Comparison of ENCODE assay signal across 8 cellular contexts in genomic region chr9:27365977-27366376, GRCh38.
DNase-seq lines count a peak whose midpoint lies in the region; ATAC-seq and TF ChIP-seq lines count a peak whose summit lies in the region.

No MANE protein-coding gene starts in this region.

- intact Hi-C loops in body of pancreas (cut with DNase I): no loop called here

- TF ChIP-seq POLR2A in body of pancreas (IDR thresholded peaks at IDR 0.05): no peak

- DNase-seq in M059J (ENCODE audit: low read depth) (peak; percentile 15), foreskin keratinocyte (no peak), body of pancreas (no peak), GOT3 (lab: John Stamatoyannopoulos, UW) (no peak), HPDE6-E6E7 (ENCODE audit: extremely low spot score) (no peak), progenitor cell of endocrine pancreas (ENCODE audit: low spot score, unreplicated experiment) (no peak)

- no peak overlapping the region for H3K4me3 ChIP-seq in body of pancreas

- H3K36me3 ChIP-seq in body of pancreas (replicated peaks in 1 of 2; ENCODE audit: insufficient read depth in 1 of 2, low read depth in 2 of 2): no peaks in the 10 kb centered on the region

- WGBS in body of pancreas, 2 donors: 84 to 86% methylated on average over 3 of the region's 3 CpGs

- H3K9me3 ChIP-seq in body of pancreas: no peaks in the 10 kb centered on the region

- H3K27me3 Mint-ChIP-seq in progenitor cell of endocrine pancreas: no peaks in the 10 kb centered on the region

- peaks cover 59% of the 10 kb centered on the region for H3K4me1 Mint-ChIP-seq in progenitor cell of endocrine pancreas (ENCODE audit: low read depth)

- H3K4me1 ChIP-seq in foreskin keratinocyte: peaks cover 28% of the 10 kb centered on the region
- peaks cover 56% of the 10 kb centered on the region for H3K4me1 ChIP-seq in body of pancreas

- TF ChIP-seq CTCF in foreskin keratinocyte (conservative IDR thresholded peaks at IDR 0.05) (no peak), body of pancreas (IDR thresholded peaks at IDR 0.05) (no peak), progenitor cell of endocrine pancreas (IDR thresholded peaks at IDR 0.05; ENCODE audit: unreplicated experiment) (no peak)

- H3K27ac Mint-ChIP-seq in progenitor cell of endocrine pancreas: no peak overlapping the region

- no peak overlapping the region for H3K4me3 Mint-ChIP-seq in progenitor cell of endocrine pancreas (ENCODE audit: low read depth)

- H3K27ac ChIP-seq in foreskin keratinocyte (no peak overlapping the region), body of pancreas (peak overlapping the region in 2 of 4 donors; percentile 2 to 23)

- H3K36me3 Mint-ChIP-seq in progenitor cell of endocrine pancreas (ENCODE audit: insufficient read depth): no peaks in the 10 kb centered on the region

- H3K27me3 ChIP-seq in foreskin keratinocyte (no peaks in the 10 kb centered on the region), body of pancreas (no peaks in the 10 kb centered on the region)

- no peaks in the 10 kb centered on the region for H3K9me3 Mint-ChIP-seq in progenitor cell of endocrine pancreas (ENCODE audit: low read depth)

- ATAC-seq in GM18499 (IDR thresholded peaks at IDR 0.05; ENCODE audit: insufficient read depth, unreplicated experiment): peak; percentile 94
- peak; percentile 81 for ATAC-seq in GM21723 (IDR thresholded peaks at IDR 0.05; ENCODE audit: unreplicated experiment)
- ATAC-seq in foreskin keratinocyte: peak; percentile 33
- ATAC-seq in body of pancreas: no peak
